In the genomic region with DNA sequence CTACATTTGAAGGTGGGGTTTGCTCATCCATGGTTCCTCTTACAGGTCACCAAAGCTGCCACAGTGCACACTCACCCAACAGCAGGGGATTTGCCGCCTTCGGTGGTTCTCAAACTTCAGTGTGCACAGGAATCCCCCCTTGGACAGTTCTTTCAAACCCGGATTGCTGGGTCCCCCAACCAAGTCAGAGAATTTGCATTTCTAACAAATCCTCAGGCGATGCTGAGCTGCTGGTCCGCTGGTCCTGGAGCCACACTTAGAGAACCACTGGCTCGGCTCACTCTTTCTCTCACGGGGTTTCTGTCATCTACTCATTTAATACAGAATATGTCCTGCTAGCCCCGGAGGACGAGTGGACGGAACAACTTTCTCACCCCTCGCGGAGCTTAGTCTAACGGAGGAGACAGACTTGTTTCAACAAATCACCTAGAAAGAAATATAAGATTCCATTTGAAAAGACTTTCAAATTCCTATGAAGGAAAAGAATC, we compare ENCODE assay signal across 1 cellular context.
TF ChIP-seq lines count a peak whose summit lies in the region.

No MANE protein-coding gene starts in this region.

TF ChIP-seq in liver, 16 proteins besides CTCF, POLR2A, EP300 and RAD21 (continued from another document):
- no peak for TF ChIP-seq FOXA1 (IDR thresholded peaks at IDR 0.05)
- TF ChIP-seq JUND (IDR thresholded peaks at IDR 0.05): no peak
